In genomic region chr5:113776168-113776567, GRCh38 we compare ENCODE assay signal across 28 cellular contexts.
"Had no signal": no experiment of that assay in that cellular context is flagged by ENCODE, and none has a peak within 500 bp of the region (broad histone marks: within the 10 kb centered on the region; RNA-seq: fewer than 3 reads in every experiment).

No MANE protein-coding gene starts in this region.

- H3K9me3 ChIP-seq: adrenal gland, heart right ventricle, mucosa of descending colon, pancreas, psoas muscle, right atrium auricular region, spleen, thoracic aorta, vagina had no signal

- H3K27me3 ChIP-seq: adrenal gland, heart right ventricle, pancreas, right atrium auricular region, spleen, vagina had no signal

- H3K27me3 Mint-ChIP-seq: memory B cell, type B pancreatic cell had no signal

- H3K36me3 Mint-ChIP-seq: activated naive CD4-positive, alpha-beta T cell treated with anti-CD3 and anti-CD28 coated beads, Interleukin-2, amount 50 U/mL, for 72 hours; memory B cell; type B pancreatic cell had no signal

- H3K27ac ChIP-seq: adrenal gland, coronary artery, epithelial cell of prostate, heart right ventricle, pancreas, psoas muscle, right atrium auricular region, spleen, thoracic aorta, vagina, WERI-Rb-1 had no signal

- FAIRE-seq: astrocyte, bronchial epithelial cell, pancreas had no signal

- H3K27ac Mint-ChIP-seq: activated naive CD4-positive, alpha-beta T cell treated with anti-CD3 and anti-CD28 coated beads, Interleukin-2, amount 50 U/mL, for 72 hours; activated T-cell treated with anti-CD3 and anti-CD28 coated beads, Interleukin-2, amount 50 U/mL, for 24 hours; activated T-helper 17 cell treated with anti-CD3 and anti-CD28 coated beads, Interleukin-2, amount 50 U/mL, for 72 hours; memory B cell; nephron progenitor cell; type B pancreatic cell had no signal

- DNase-seq: activated CD4-positive, alpha-beta T cell treated with anti-CD3 and anti-CD28 coated beads for 1 hour; activated T-cell treated with anti-CD3 and anti-CD28 coated beads, Interleukin-2, amount 50 U/mL, for 24 hours; cerebellar nuclear complex; foreskin fibroblast; heart right ventricle; islet precursor cell; mucosa of descending colon; nephron progenitor cell; pancreas; psoas muscle; spleen; stimulated activated CD4-positive, alpha-beta T cell treated with anti-CD3 and anti-CD28 coated beads, Interleukin-4, amount 100 ng/mL, for 1 hour; stimulated activated naive CD4-positive, alpha-beta T cell; T-helper 2 cell; WERI-Rb-1 had no signal

- H3K9me3 Mint-ChIP-seq: activated naive CD4-positive, alpha-beta T cell treated with anti-CD3 and anti-CD28 coated beads, Interleukin-2, amount 50 U/mL, for 72 hours; activated T-cell treated with anti-CD3 and anti-CD28 coated beads, Interleukin-2, amount 50 U/mL, for 24 hours; activated T-helper 17 cell treated with anti-CD3 and anti-CD28 coated beads, Interleukin-2, amount 50 U/mL, for 72 hours; nephron progenitor cell; type B pancreatic cell had no signal

- H3K4me1 Mint-ChIP-seq: activated T-helper 17 cell treated with anti-CD3 and anti-CD28 coated beads, Interleukin-2, amount 50 U/mL, for 72 hours; memory B cell had no signal

- H3K4me3 Mint-ChIP-seq: activated T-cell treated with anti-CD3 and anti-CD28 coated beads, Interleukin-2, amount 50 U/mL, for 24 hours; activated T-helper 17 cell treated with anti-CD3 and anti-CD28 coated beads, Interleukin-2, amount 50 U/mL, for 72 hours; memory B cell; type B pancreatic cell had no signal

- ATAC-seq: activated naive CD4-positive, alpha-beta T cell treated with anti-CD3 and anti-CD28 coated beads, Interleukin-2, amount 50 U/mL, for 72 hours; activated T-helper 17 cell treated with anti-CD3 and anti-CD28 coated beads, Interleukin-2, amount 50 U/mL, for 72 hours; heart right ventricle; left cardiac atrium; mucosa of descending colon; pancreas; psoas muscle had no signal

- H3K36me3 ChIP-seq: adrenal gland, heart right ventricle, pancreas, right atrium auricular region, spleen, thoracic aorta, vagina, WERI-Rb-1 had no signal

- H3K4me1 ChIP-seq: adrenal gland, pancreas, psoas muscle, right atrium auricular region, spleen, vagina had no signal

- H3K4me3 ChIP-seq: coronary artery, heart right ventricle, mucosa of descending colon, pancreas, psoas muscle, right atrium auricular region, spleen, thoracic aorta, vagina had no signal
